Comparison of ENCODE assay signal across 8 cellular contexts in genomic region chr3:123719101-123719751, GRCh38.
DNase-seq lines count a peak whose midpoint lies in the region; TF ChIP-seq lines count a peak whose summit lies in the region.
"Not testable (repeated sequence)": the region's sequence is repeated elsewhere in the genome, so short reads cannot be mapped to it uniquely, and the experiment has no call there.

No MANE protein-coding gene starts in this region.

- WGBS in adrenal gland, 4 donors = 20 to 25% (median 24%) methylated on average over 10 to 15 of the region's 15 CpGs

- H3K36me3 Mint-ChIP-seq in CD4-positive, alpha-beta memory T cell = not testable (repeated sequence)
- H3K36me3 Mint-ChIP-seq in HFFc6 (ENCODE audit: low read depth) = peaks cover 49% of the 10 kb centered on the region

- H3K9me3 Mint-ChIP-seq in CD4-positive, alpha-beta memory T cell; HFFc6: not testable (repeated sequence)

- peak in 4 of 5 donors; percentile 7 to 15 (median 11) for DNase-seq in CD4-positive, alpha-beta memory T cell
- peak; percentile 64 for DNase-seq in HFFc6
- peak; percentile 8 for DNase-seq in NCI-H2171 (lab: John Stamatoyannopoulos, UW)
- DNase-seq in SW480 (ENCODE audit: low spot score) = peak; percentile 49
- DNase-seq in adrenal gland = peak; percentile 70 to 93 (median 81)
- DNase-seq in germinal center (ENCODE audit: low spot score) = peak; percentile 20
- DNase-seq in myocyte (ENCODE audit: low read depth) = peak; percentile 88
- DNase-seq in stimulated activated CD8-positive, alpha-beta memory T cell treated with anti-CD3 and anti-CD28 coated beads, Interleukin-15, amount 100 ng/mL, for 24 hours (ENCODE audit: low read depth) = peak; percentile 5

- intact Hi-C loops in CD4-positive, alpha-beta memory T cell (cut with micrococcal nuclease); adrenal gland (cut with DNase I): not testable (repeated sequence)

- not testable (repeated sequence) for H3K4me1 Mint-ChIP-seq in CD4-positive, alpha-beta memory T cell
- peaks cover 67% of the 10 kb centered on the region for H3K4me1 Mint-ChIP-seq in HFFc6 (ENCODE audit: low read depth)

- not testable (repeated sequence) for H3K27me3 ChIP-seq in CD4-positive, alpha-beta memory T cell (ENCODE audit: insufficient read depth, low read length); adrenal gland

- POLR2A ChIA-PET in CD4-positive, alpha-beta memory T cell (lab: Charles Lee; ENCODE audit: partially characterized antibody) = not testable (repeated sequence)

- not testable (repeated sequence) for H3K4me3 Mint-ChIP-seq in CD4-positive, alpha-beta memory T cell
- peak overlapping the region; percentile 57; the same call in 1 of the 2 replicates for H3K4me3 Mint-ChIP-seq in HFFc6

- TF ChIP-seq CTCF in HFFc6 (IDR thresholded peaks at IDR 0.05) (peak; percentile 83), adrenal gland (IDR thresholded peaks at IDR 0.05) (peak; percentile 46 to 73 (median 57))

- H3K4me1 ChIP-seq in CD4-positive, alpha-beta memory T cell (ENCODE audit: insufficient read depth, low read length); adrenal gland (replicated peaks in 1 of 2): not testable (repeated sequence)

- not testable (repeated sequence) for H3K9me3 ChIP-seq in CD4-positive, alpha-beta memory T cell (ENCODE audit: control insufficient read depth in 1 of 2, low read length in 2 of 2); adrenal gland (replicated peaks in 1 of 3)

- not testable (repeated sequence) for TF ChIP-seq POLR2A in adrenal gland (IDR thresholded peaks at IDR 0.05)

- not testable (repeated sequence) for H3K36me3 ChIP-seq in CD4-positive, alpha-beta memory T cell (ENCODE audit: insufficient read depth, low read length); adrenal gland (replicated peaks in 1 of 2)

- CTCF ChIA-PET in CD4-positive, alpha-beta memory T cell (lab: Charles Lee; ENCODE audit: partially characterized antibody) = interaction anchor here (0.9 to 1.4 kb wide), 2 partner anchors 9 to 77 kb away, joined by 3 to 4 read pairs; no protein-coding TSS in a partner anchor

- not testable (repeated sequence) for H3K4me3 ChIP-seq in CD4-positive, alpha-beta memory T cell (ENCODE audit: low read length in 2 of 2); adrenal gland

- H3K27ac Mint-ChIP-seq in CD4-positive, alpha-beta memory T cell = not testable (repeated sequence)
- H3K27ac Mint-ChIP-seq in HFFc6 = peak overlapping the region; percentile 73

- H3K27me3 Mint-ChIP-seq in CD4-positive, alpha-beta memory T cell = not testable (repeated sequence)
- H3K27me3 Mint-ChIP-seq in HFFc6 (ENCODE audit: insufficient read depth) = peaks cover 17% of the 10 kb centered on the region

- H3K27ac ChIP-seq in CD4-positive, alpha-beta memory T cell (ENCODE audit: low read depth, low read length) = not testable (repeated sequence)
- peak overlapping the region in 2 of 5 donors; percentile 30 to 58 for H3K27ac ChIP-seq in adrenal gland

Comparison
In these comparisons a context has a peak if more than half of its experiments do, and no peak if none do; other contexts are left out.
1. DNase-seq: peak in every context shown above with its lines; median percentile 88 in myocyte; 81 in adrenal gland; 64 in HFFc6; 49 in SW480; 20 in germinal center; 11 in CD4-positive, alpha-beta memory T cell; 8 in NCI-H2171; 5 in stimulated activated CD8-positive, alpha-beta memory T cell treated with anti-CD3 and anti-CD28 coated beads, Interleukin-15, amount 100 ng/mL, for 24 hours.